2 cellular contexts compared by ENCODE assay signal in the genomic region with DNA sequence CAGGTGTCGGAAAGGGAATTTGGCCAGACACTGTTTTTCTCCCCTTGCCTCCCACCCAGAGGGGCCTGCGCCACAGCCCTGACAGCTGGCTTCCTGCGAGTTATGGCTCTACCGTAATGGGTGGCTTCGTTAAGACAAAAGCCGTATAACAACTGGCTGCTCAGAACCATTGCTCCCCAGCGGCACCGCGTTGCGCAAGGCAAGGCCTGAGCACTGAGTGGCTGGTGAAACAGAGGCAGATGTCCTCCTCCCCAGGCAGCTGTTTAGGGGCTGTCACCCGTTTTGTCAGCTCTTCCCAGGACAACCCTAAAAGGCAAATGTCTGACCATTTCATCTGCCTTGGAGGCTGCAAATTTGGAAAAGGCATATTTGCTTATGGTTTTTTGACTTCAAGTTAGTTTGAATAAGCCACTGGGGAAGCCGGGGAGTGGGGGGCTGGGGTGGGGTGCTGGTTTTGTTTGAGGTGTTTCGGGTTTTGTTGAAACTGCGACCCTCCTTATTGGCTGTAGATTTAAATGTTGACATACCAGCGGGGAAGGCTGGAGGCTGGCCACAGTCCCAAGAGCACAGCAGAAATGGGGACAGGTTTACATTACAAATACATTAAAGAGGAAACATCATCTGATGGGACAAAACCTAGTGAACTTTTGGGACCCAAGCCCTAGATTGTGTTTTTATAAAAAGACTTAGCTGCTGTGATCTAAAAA.
TF ChIP-seq lines count a peak whose summit lies in the region.

No MANE protein-coding gene starts in this region.

TF ChIP-seq in GM23338, 12 proteins besides CTCF, POLR2A, EP300 and RAD21:
- no peak for TF ChIP-seq ETS1 (IDR thresholded peaks at IDR 0.05)
- TF ChIP-seq JUNB (IDR thresholded peaks at IDR 0.05; ENCODE audit: unreplicated experiment): no peak
- TF ChIP-seq EZH2 (IDR thresholded peaks at IDR 0.05; ENCODE audit: low read depth, unreplicated experiment): peak; percentile 36
- TF ChIP-seq REST (IDR thresholded peaks at IDR 0.05; ENCODE audit: unreplicated experiment): no peak
- TF ChIP-seq EZH2phosphoT487 (IDR thresholded peaks at IDR 0.05; ENCODE audit: unreplicated experiment): no peak
- no peak for TF ChIP-seq CREB1 (CRISPR knock-in tag; IDR thresholded peaks at IDR 0.05; ENCODE audit: low read depth)
- TF ChIP-seq ZNF114 (CRISPR knock-in tag; IDR thresholded peaks at IDR 0.05): no peak
- TF ChIP-seq NANOG (IDR thresholded peaks at IDR 0.05; ENCODE audit: borderline replicate concordance): no peak

TF ChIP-seq in K562, 482 proteins besides CTCF, POLR2A, EP300 and RAD21:
- TF ChIP-seq PHF21A (IDR thresholded peaks at IDR 0.05; ENCODE audit: borderline replicate concordance, low read depth): no peak
- TF ChIP-seq, protein P1, sequence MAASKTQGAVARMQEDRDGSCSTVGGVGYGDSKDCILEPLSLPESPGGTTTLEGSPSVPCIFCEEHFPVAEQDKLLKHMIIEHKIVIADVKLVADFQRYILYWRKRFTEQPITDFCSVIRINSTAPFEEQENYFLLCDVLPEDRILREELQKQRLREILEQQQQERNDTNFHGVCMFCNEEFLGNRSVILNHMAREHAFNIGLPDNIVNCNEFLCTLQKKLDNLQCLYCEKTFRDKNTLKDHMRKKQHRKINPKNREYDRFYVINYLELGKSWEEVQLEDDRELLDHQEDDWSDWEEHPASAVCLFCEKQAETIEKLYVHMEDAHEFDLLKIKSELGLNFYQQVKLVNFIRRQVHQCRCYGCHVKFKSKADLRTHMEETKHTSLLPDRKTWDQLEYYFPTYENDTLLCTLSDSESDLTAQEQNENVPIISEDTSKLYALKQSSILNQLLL (CRISPR knock-in tag; IDR thresholded peaks at IDR 0.05; ENCODE audit: borderline replicate concordance): no peak
- no peak for TF ChIP-seq TEAD1 (CRISPR knock-in tag; IDR thresholded peaks at IDR 0.05)
- no peak for TF ChIP-seq RBM39 (optimal IDR thresholded peaks at IDR 0.05; ENCODE audit: low read depth, low read length)
- TF ChIP-seq, protein P2, sequence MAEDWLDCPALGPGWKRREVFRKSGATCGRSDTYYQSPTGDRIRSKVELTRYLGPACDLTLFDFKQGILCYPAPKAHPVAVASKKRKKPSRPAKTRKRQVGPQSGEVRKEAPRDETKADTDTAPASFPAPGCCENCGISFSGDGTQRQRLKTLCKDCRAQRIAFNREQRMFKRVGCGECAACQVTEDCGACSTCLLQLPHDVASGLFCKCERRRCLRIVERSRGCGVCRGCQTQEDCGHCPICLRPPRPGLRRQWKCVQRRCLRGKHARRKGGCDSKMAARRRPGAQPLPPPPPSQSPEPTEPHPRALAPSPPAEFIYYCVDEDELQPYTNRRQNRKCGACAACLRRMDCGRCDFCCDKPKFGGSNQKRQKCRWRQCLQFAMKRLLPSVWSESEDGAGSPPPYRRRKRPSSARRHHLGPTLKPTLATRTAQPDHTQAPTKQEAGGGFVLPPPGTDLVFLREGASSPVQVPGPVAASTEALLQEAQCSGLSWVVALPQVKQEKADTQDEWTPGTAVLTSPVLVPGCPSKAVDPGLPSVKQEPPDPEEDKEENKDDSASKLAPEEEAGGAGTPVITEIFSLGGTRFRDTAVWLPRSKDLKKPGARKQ (CRISPR knock-in tag; IDR thresholded peaks at IDR 0.05): 0 out of 2 replicates have a peak, but pooled peaks have one; percentile 32
- TF ChIP-seq CEBPB (tag; IDR thresholded peaks at IDR 0.05): peak; percentile 96
- no peak for TF ChIP-seq CEBPZ (IDR thresholded peaks at IDR 0.05; ENCODE audit: borderline replicate concordance, low read depth, low read length)
- no peak for TF ChIP-seq L3MBTL2 (IDR thresholded peaks at IDR 0.05)
- TF ChIP-seq CEBPG (CRISPR knock-in tag; IDR thresholded peaks at IDR 0.05): peak; percentile 84
- peak; percentile 49 to 52 for TF ChIP-seq CEBPG (tag; conservative IDR thresholded peaks at IDR 0.05 in 1 of 2, IDR thresholded peaks at IDR 0.05 in 1 of 2)
- TF ChIP-seq, protein P3, sequence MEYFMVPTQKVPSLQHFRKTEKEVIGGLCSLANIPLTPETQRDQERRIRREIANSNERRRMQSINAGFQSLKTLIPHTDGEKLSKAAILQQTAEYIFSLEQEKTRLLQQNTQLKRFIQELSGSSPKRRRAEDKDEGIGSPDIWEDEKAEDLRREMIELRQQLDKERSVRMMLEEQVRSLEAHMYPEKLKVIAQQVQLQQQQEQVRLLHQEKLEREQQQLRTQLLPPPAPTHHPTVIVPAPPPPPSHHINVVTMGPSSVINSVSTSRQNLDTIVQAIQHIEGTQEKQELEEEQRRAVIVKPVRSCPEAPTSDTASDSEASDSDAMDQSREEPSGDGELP (CRISPR knock-in tag; IDR thresholded peaks at IDR 0.05; ENCODE audit: borderline replicate concordance): peak; percentile 35; the same call in 1 of the 2 replicates
- TF ChIP-seq GABPB2 (CRISPR knock-in tag; conservative IDR thresholded peaks at IDR 0.05): no peak
- TF ChIP-seq, protein P4, sequence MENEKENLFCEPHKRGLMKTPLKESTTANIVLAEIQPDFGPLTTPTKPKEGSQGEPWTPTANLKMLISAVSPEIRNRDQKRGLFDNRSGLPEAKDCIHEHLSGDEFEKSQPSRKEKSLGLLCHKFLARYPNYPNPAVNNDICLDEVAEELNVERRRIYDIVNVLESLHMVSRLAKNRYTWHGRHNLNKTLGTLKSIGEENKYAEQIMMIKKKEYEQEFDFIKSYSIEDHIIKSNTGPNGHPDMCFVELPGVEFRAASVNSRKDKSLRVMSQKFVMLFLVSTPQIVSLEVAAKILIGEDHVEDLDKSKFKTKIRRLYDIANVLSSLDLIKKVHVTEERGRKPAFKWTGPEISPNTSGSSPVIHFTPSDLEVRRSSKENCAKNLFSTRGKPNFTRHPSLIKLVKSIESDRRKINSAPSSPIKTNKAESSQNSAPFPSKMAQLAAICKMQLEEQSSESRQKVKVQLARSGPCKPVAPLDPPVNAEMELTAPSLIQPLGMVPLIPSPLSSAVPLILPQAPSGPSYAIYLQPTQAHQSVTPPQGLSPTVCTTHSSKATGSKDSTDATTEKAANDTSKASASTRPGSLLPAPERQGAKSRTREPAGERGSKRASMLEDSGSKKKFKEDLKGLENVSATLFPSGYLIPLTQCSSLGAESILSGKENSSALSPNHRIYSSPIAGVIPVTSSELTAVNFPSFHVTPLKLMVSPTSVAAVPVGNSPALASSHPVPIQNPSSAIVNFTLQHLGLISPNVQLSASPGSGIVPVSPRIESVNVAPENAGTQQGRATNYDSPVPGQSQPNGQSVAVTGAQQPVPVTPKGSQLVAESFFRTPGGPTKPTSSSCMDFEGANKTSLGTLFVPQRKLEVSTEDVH (IDR thresholded peaks at IDR 0.05; ENCODE audit: low read depth, partially characterized antibody): no peak
- TF ChIP-seq ZNF263 (CRISPR knock-in tag; IDR thresholded peaks at IDR 0.05; ENCODE audit: borderline replicate concordance): no peak
- no peak for TF ChIP-seq ZC3H11A (IDR thresholded peaks at IDR 0.05; ENCODE audit: low read depth, low read length)
- TF ChIP-seq ZNF143 (CRISPR knock-in tag; IDR thresholded peaks at IDR 0.05): no peak
- TF ChIP-seq BCL6 (CRISPR knock-in tag; IDR thresholded peaks at IDR 0.05): no peak
- TF ChIP-seq RBM25 (IDR thresholded peaks at IDR 0.05; ENCODE audit: low read depth, low read length, severe bottlenecking): no peak
- TF ChIP-seq MXD1 (CRISPR knock-in tag; IDR thresholded peaks at IDR 0.05; ENCODE audit: borderline replicate concordance, poor library complexity, severe bottlenecking): no peak
- TF ChIP-seq MBD2 (IDR thresholded peaks at IDR 0.05; ENCODE audit: borderline replicate concordance, low read depth): 0 out of 2 replicates have a peak, but pooled peaks have one; percentile 6
- TF ChIP-seq OTX1 (CRISPR knock-in tag; IDR thresholded peaks at IDR 0.05): no peak
